Comparison of ENCODE assay signal across 21 cellular contexts in the genomic region with DNA sequence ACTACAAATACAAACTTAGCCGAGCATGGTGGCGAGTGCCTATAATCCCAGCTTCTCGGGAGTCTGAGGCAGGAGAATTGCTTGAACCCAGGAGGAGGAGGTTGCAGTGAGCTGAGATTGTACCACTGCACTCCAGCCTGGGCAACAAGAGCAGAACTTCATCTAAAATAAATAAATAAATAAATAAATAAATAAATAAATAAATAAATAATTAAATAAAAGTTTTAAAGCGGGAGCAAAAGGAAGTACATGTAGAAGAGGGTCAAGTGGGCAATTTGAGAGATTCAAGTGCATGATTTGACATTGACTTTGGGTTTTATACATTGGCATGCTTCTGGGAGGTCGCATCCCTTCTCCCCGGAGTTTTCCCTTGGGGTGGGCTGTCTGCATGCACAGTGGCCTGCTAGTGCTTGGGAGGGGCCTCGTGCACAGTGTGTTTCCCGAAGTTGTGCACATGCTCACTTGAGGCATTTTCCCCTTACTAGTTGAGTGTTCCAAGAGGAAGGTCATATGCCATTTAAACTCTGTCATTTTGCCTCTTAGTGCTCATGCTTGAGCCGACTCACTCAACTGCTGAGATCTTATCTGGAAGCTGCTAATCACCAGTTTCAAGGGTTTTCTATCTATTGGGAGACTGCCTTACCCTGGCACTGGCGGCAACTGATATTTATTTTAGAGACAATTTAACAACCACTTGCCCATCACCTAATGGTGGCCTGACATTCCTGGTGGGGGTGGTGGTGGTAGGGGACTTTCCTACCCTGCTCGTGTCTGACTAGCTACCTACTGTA.
DNase-seq lines count a peak whose midpoint lies in the region; ATAC-seq and TF ChIP-seq lines count a peak whose summit lies in the region.
"Had no signal": no experiment of that assay in that cellular context is flagged by ENCODE, and none has a peak within 500 bp of the region (broad histone marks: within the 10 kb centered on the region; RNA-seq: fewer than 3 reads in every experiment).

No MANE protein-coding gene starts in this region.

- H3K27ac Mint-ChIP-seq in osteocyte (ENCODE audit: unreplicated experiment): no peak overlapping the region
- H3K27ac Mint-ChIP-seq: CD14-positive monocyte; CD4-positive, alpha-beta T cell; CD8-positive, alpha-beta memory T cell; GM23338 had no signal

- H3K9me3 ChIP-seq in upper lobe of left lung: no peaks in the 10 kb centered on the region
- H3K9me3 ChIP-seq: BE2C; BLaER1 treated with 17β-estradiol and CSF1 and Interleukin-3, amounts not matched to agents 10 nM and 100 nM; HAP-1 had no signal

- H3K9me3 Mint-ChIP-seq in osteocyte (ENCODE audit: unreplicated experiment): no peaks in the 10 kb centered on the region
- H3K9me3 Mint-ChIP-seq: CD4-positive, alpha-beta T cell; GM23338 had no signal

- no peaks in the 10 kb centered on the region for H3K36me3 Mint-ChIP-seq in osteocyte (ENCODE audit: unreplicated experiment)
- H3K36me3 Mint-ChIP-seq: CD14-positive monocyte; CD8-positive, alpha-beta memory T cell had no signal

- no peak overlapping the region for H3K4me3 ChIP-seq in upper lobe of left lung
- H3K4me3 ChIP-seq: BLaER1 treated with 17β-estradiol and CSF1 and Interleukin-3, amounts not matched to agents 10 nM and 100 nM; GM23338; HAP-1 had no signal

- no peaks in the 10 kb centered on the region for H3K4me1 ChIP-seq in upper lobe of left lung
- H3K4me1 ChIP-seq: BE2C, HAP-1 had no signal

- no peak for TF ChIP-seq POLR2A in upper lobe of left lung (IDR thresholded peaks at IDR 0.05)

- no peaks in the 10 kb centered on the region for H3K27me3 ChIP-seq in upper lobe of left lung
- H3K27me3 ChIP-seq: BE2C; BLaER1 treated with 17β-estradiol and CSF1 and Interleukin-3, amounts not matched to agents 10 nM and 100 nM had no signal

- TF ChIP-seq EP300 in upper lobe of left lung (IDR thresholded peaks at IDR 0.05): no peak

- no peak for ATAC-seq in upper lobe of left lung (ENCODE audit: low FRiP score in 2 of 2)
- ATAC-seq: GM23338 had no signal

- no peak overlapping the region for H3K27ac ChIP-seq in upper lobe of left lung
- H3K27ac ChIP-seq: 22Rv1; BLaER1 treated with 17β-estradiol and CSF1 and Interleukin-3, amounts not matched to agents 10 nM and 100 nM had no signal

- DNase-seq in DMS153 treated with DMSO at 0.1 percent for 48 hours (lab: John Stamatoyannopoulos, UW; ENCODE audit: unreplicated experiment) (peak; percentile 18), DMS153 (lab: John Stamatoyannopoulos, UW) (no peak), NCI-H510A treated with DMSO at 0.1 percent for 48 hours (lab: John Stamatoyannopoulos, UW) (peak; percentile 15), NCI-H510A (lab: John Stamatoyannopoulos, UW) (no peak), islet precursor cell (peak; percentile 66), osteocyte (ENCODE audit: extremely low spot score, unreplicated experiment) (peak; percentile 59), upper lobe of left lung (no peak), UCSD-AML1 (lab: John Stamatoyannopoulos, UW; ENCODE audit: unreplicated experiment) (no peak)
- DNase-seq: ACHN; AML-193; BE2C; CD4-positive, alpha-beta T cell; CD8-positive, alpha-beta memory T cell; DMS 273 treated with DMSO at 0.1 percent for 48 hours; DMS79 treated with DMSO at 0.1 percent for 48 hours; GF-D8 had no signal

- no peaks in the 10 kb centered on the region for H3K4me1 Mint-ChIP-seq in osteocyte (ENCODE audit: unreplicated experiment)
- H3K4me1 Mint-ChIP-seq: CD14-positive monocyte had no signal

- WGBS in upper lobe of left lung, 2 donors: 74 to 78% methylated on average over 11 of the region's 11 CpGs

- peaks cover 6% of the 10 kb centered on the region for H3K27me3 Mint-ChIP-seq in osteocyte (ENCODE audit: unreplicated experiment)

- H3K4me3 Mint-ChIP-seq in osteocyte (ENCODE audit: unreplicated experiment): no peak overlapping the region
- H3K4me3 Mint-ChIP-seq: CD14-positive monocyte; CD4-positive, alpha-beta T cell; CD8-positive, alpha-beta memory T cell; GM23338 had no signal

- TF ChIP-seq CTCF in osteocyte (IDR thresholded peaks at IDR 0.05) (no peak), upper lobe of left lung (IDR thresholded peaks at IDR 0.05) (no peak)

- no peaks in the 10 kb centered on the region for H3K36me3 ChIP-seq in upper lobe of left lung
- H3K36me3 ChIP-seq: BE2C; BLaER1 treated with 17β-estradiol and CSF1 and Interleukin-3, amounts not matched to agents 10 nM and 100 nM; HAP-1 had no signal

Comparison
In these comparisons a context has a peak if more than half of its experiments do, and no peak if none do; other contexts are left out.
1. DNase-seq: peak in DMS153 treated with DMSO at 0.1 percent for 48 hours (single experiment), NCI-H510A treated with DMSO at 0.1 percent for 48 hours (single experiment), islet precursor cell (single experiment) and osteocyte (single experiment); none in DMS153 (single experiment), NCI-H510A (single experiment), upper lobe of left lung (0 of 2) and UCSD-AML1 (single experiment).